Comparison of ENCODE assay signal across 8 cellular contexts in genomic region chr19:40463587-40464037, GRCh38. TPM values are rescaled to one million over a fixed set of nuclear protein-coding genes. Genes with fewer than 3 reads are reported as not detected.
DNase-seq lines count a peak whose midpoint lies in the region; ATAC-seq and TF ChIP-seq lines count a peak whose summit lies in the region.
"Not testable (repeated sequence)": the region's sequence is repeated elsewhere in the genome, so short reads cannot be mapped to it uniquely, and the experiment has no call there.

No MANE protein-coding gene starts in this region.

- not testable (repeated sequence) for H3K27me3 ChIP-seq in thoracic aorta (replicated peaks; ENCODE audit: insufficient read depth)

- peaks cover 14 to 25% of the 10 kb centered on the region in 2 donors for H3K4me1 ChIP-seq in thoracic aorta (ENCODE audit: control insufficient read depth in 1 of 2, low read depth in 2 of 2)

- ATAC-seq in activated T-cell treated with anti-CD3 and anti-CD28 coated beads, Interleukin-2, amount 50 U/mL, for 72 hours (replicated peaks in 1 of 2); thoracic aorta (ENCODE audit: insufficient number of reproducible peaks, low FRiP score, low read depth): not testable (repeated sequence)

- H3K4me3 ChIP-seq in coronary artery (peak overlapping the region; percentile 81), thoracic aorta (peak overlapping the region; percentile 83)

- peak; percentile 12 for DNase-seq in HS-27A (ENCODE audit: low read depth)
- peak; percentile 5 for DNase-seq in NOMO-1 treated with DMSO at 0.1 percent for 48 hours (lab: John Stamatoyannopoulos, UW; ENCODE audit: unreplicated experiment)
- peak in 1 of 2 donors; percentile 12 for DNase-seq in activated T-cell treated with anti-CD3 and anti-CD28 coated beads, Interleukin-2, amount 50 U/mL, for 72 hours
- DNase-seq in coronary artery (ENCODE audit: low spot score); thoracic aorta (ENCODE audit: low spot score): not testable (repeated sequence)
- peak; percentile 50 for DNase-seq in glomerular visceral epithelial cell (ENCODE audit: extremely low spot score)
- DNase-seq in myocyte (ENCODE audit: low read depth): peak; percentile 9

- H3K27ac ChIP-seq in C4-2B (peak overlapping the region; percentile 90), coronary artery (peak overlapping the region; percentile 82 to 92), thoracic aorta (peak overlapping the region in 1 of 2 donors; percentile 89)

- H3K36me3 Mint-ChIP-seq in activated T-cell treated with anti-CD3 and anti-CD28 coated beads, Interleukin-2, amount 50 U/mL, for 72 hours (ENCODE audit: insufficient read depth in 2 of 2): not testable (repeated sequence)

- peaks cover 47% of the 10 kb centered on the region for H3K4me1 Mint-ChIP-seq in activated T-cell treated with anti-CD3 and anti-CD28 coated beads, Interleukin-2, amount 50 U/mL, for 72 hours (ENCODE audit: low read depth)

- not testable (repeated sequence) for H3K36me3 ChIP-seq in thoracic aorta

- not testable (repeated sequence) for TF ChIP-seq CTCF in C4-2B (conservative IDR thresholded peaks at IDR 0.05); coronary artery (IDR thresholded peaks at IDR 0.05); thoracic aorta (IDR thresholded peaks at IDR 0.05)

- not testable (repeated sequence) for H3K9me3 Mint-ChIP-seq in activated T-cell treated with anti-CD3 and anti-CD28 coated beads, Interleukin-2, amount 50 U/mL, for 72 hours

- not testable (repeated sequence) for H3K9me3 ChIP-seq in thoracic aorta

- not testable (repeated sequence) for H3K27ac Mint-ChIP-seq in activated T-cell treated with anti-CD3 and anti-CD28 coated beads, Interleukin-2, amount 50 U/mL, for 72 hours

- H3K4me3 Mint-ChIP-seq in activated T-cell treated with anti-CD3 and anti-CD28 coated beads, Interleukin-2, amount 50 U/mL, for 72 hours: peak overlapping the region; percentile 32 to 61

- H3K27me3 Mint-ChIP-seq in activated T-cell treated with anti-CD3 and anti-CD28 coated beads, Interleukin-2, amount 50 U/mL, for 72 hours (ENCODE audit: low read depth): peaks cover 12% of the 10 kb centered on the region

RNA-seq across cellular contexts. Expression of gene BLVRB, which starts 1.9 kb away (rescaled TPM):
- total RNA-seq in activated T-cell treated with anti-CD3 and anti-CD28 coated beads, Interleukin-2, amount 50 U/mL, for 72 hours: 10 to 100 TPM; 40.7 to 51.0 TPM
- total RNA-seq in myocyte (75.8 and 76.3 TPM in 2 replicates), thoracic aorta (100 to 1,000 TPM in 1 of 2 donors, 10 to 100 TPM in 1; 97.4 to 229 TPM)
- 101 TPM for polyA plus RNA-seq in myocyte (2012)

RNA-seq across cellular contexts. Expression of gene SPTBN4, which starts 3.2 kb away (rescaled TPM):
- total RNA-seq in activated T-cell treated with anti-CD3 and anti-CD28 coated beads, Interleukin-2, amount 50 U/mL, for 72 hours: 1 to 10 TPM; 2.2 to 4.8 TPM
- total RNA-seq in myocyte: 0.31 and 1.3 TPM in 2 replicates
- polyA plus RNA-seq in myocyte (2012): 1.6 TPM
- 1 to 10 TPM; 2.0 to 7.0 TPM for total RNA-seq in thoracic aorta

RNA-seq across cellular contexts. Expression of gene SERTAD3, which starts 19.5 kb away (rescaled TPM):
- 10 to 100 TPM; 12.6 to 16.3 TPM for total RNA-seq in activated T-cell treated with anti-CD3 and anti-CD28 coated beads, Interleukin-2, amount 50 U/mL, for 72 hours
- total RNA-seq in myocyte: 28.1 and 35.2 TPM in 2 replicates
- 42.8 TPM for polyA plus RNA-seq in myocyte (2012)
- total RNA-seq in thoracic aorta: 10 to 100 TPM; 12.3 to 19.4 TPM

RNA-seq across cellular contexts. Expression of gene SERTAD1, which starts 37.8 kb away (rescaled TPM):
- 10 to 100 TPM; 12.9 to 16.9 TPM for total RNA-seq in activated T-cell treated with anti-CD3 and anti-CD28 coated beads, Interleukin-2, amount 50 U/mL, for 72 hours
- total RNA-seq in myocyte (12.9 and 23.0 TPM in 2 replicates), thoracic aorta (10 to 100 TPM; 22.7 to 42.3 TPM)
- polyA plus RNA-seq in myocyte (2012): 21.1 TPM

RNA-seq across cellular contexts. Expression of gene PRX, which starts 50.4 kb away (rescaled TPM):
- total RNA-seq in activated T-cell treated with anti-CD3 and anti-CD28 coated beads, Interleukin-2, amount 50 U/mL, for 72 hours: 1 to 10 TPM; 3.4 to 3.7 TPM
- total RNA-seq in myocyte (2.6 and 2.8 TPM in 2 replicates), thoracic aorta (1 to 10 TPM; 3.7 to 7.3 TPM)
- 3.6 TPM for polyA plus RNA-seq in myocyte (2012)
